In genomic region chr7:18524248-18524647, GRCh38 we compare ENCODE assay signal across 20 cellular contexts.
"Had no signal": no experiment of that assay in that cellular context is flagged by ENCODE, and none has a peak within 500 bp of the region (broad histone marks: within the 10 kb centered on the region; RNA-seq: fewer than 3 reads in every experiment).

No MANE protein-coding gene starts in this region.

- H3K36me3 ChIP-seq: MG63 had no signal

- ATAC-seq: activated CD8-positive, alpha-beta T cell treated with anti-CD3 and anti-CD28 coated beads, Interleukin-2, amount 10 ng/mL, durations not matched to agents 7 days and 5 days; PC-3 had no signal

- H3K27me3 ChIP-seq: MG63 had no signal

- H3K4me3 ChIP-seq: MG63 had no signal

- DNase-seq: activated CD4-positive, alpha-beta T cell treated with anti-CD3 and anti-CD28 coated beads for 48 hours; activated CD4-positive, alpha-beta T cell treated with anti-CD3 and anti-CD28 coated beads, Interleukin-2, amount 50 U/mL, for 4 hours; activated CD4-positive, CD25-positive, alpha-beta regulatory T cell treated with anti-CD3 and anti-CD28 coated beads, Interleukin-2, amount 50 U/mL, for 72 hours; activated CD8-positive, alpha-beta memory T cell treated with anti-CD3 and anti-CD28 coated beads, Interleukin-2, amount 50 U/mL, for 48 hours; activated CD8-positive, alpha-beta T cell treated with anti-CD3 and anti-CD28 coated beads, Interleukin-2, amount 10 ng/mL, durations not matched to agents 7 days and 5 days; activated naive CD4-positive, alpha-beta T cell; activated T-cell treated with anti-CD3 and anti-CD28 coated beads, Interleukin-2, amount 50 U/mL, for 1 hour; cerebellar nuclear complex; MG63; MV-4-11; NCI-H1092 treated with DMSO at 0.1 percent for 48 hours; NCI-H1417 treated with DMSO at 0.1 percent for 48 hours; NCI-H1694; NCI-H2029 treated with DMSO at 0.1 percent for 48 hours; NCI-H345; NCI-H510A; NCI-H526 treated with DMSO at 0.1 percent for 48 hours; NCI-H82; PC-3; SHP77 treated with DMSO at 0.1 percent for 48 hours had no signal

- H3K9me3 ChIP-seq: MG63 had no signal
